In the genomic region with DNA sequence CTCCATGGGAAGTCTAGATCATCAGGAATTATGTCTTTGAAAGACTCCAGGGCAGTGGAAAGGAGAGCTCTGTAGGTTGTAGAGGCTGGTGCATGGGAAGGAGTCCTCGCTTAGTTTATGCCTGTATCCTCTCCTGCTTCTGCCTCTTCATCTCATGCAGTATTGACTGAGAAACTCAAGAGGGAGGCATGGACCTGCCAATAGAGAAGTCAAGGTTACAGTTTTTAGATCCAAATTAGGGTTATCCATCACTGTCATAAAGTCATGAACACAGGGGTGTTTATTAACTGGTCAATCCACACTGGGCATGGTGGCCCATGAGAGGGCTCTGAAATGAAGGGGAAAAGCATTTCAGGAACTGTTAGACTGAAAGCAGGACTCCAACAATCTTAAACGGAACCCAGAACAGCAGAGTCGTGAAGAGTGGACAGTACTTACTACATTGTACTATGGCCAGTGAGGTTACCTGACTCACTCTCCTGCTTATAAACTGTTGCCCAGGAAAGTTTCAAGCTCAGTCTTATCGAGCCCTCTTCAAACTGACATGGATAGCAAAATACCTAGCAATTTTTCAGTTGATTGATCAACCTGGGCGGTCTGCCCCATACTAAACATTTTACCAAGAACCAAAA, we compare ENCODE assay signal across 9 cellular contexts. TPM values are rescaled to one million over a fixed set of nuclear protein-coding genes. Genes with fewer than 3 reads are reported as not detected.
A peak's percentile ranks its signal among the peaks of the same experiment; 100 is the strongest.
DNase-seq lines count a peak whose midpoint lies in the region; ATAC-seq and TF ChIP-seq lines count a peak whose summit lies in the region.
"Had no signal": no experiment of that assay in that cellular context is flagged by ENCODE, and none has a peak within 500 bp of the region (broad histone marks: within the 10 kb centered on the region; RNA-seq: fewer than 3 reads in every experiment).

No MANE protein-coding gene starts in this region.

- no peak overlapping the region for H3K27ac ChIP-seq in left ventricle myocardium inferior (replicated peaks)
- H3K27ac ChIP-seq in right cardiac atrium (ENCODE audit: low read length) = no peak overlapping the region
- no peak overlapping the region for H3K27ac ChIP-seq in SK-N-SH (ENCODE audit: low read depth in 2 of 2, low read length in 1 of 2)

- POLR2A ChIA-PET in SK-N-SH (lab: Yijun Ruan, JAX) = no interaction called here

- 88% methylated on average over 5 of the region's 5 CpGs for WGBS in right cardiac atrium
- WGBS in SK-N-SH (ENCODE audit: low lambda C conversion rate) = 88% methylated on average over 4 of the region's 5 CpGs

- no peak overlapping the region for H3K4me3 ChIP-seq in left ventricle myocardium inferior
- no peak overlapping the region for H3K4me3 ChIP-seq in right cardiac atrium (ENCODE audit: low read length)
- H3K4me3 ChIP-seq in SK-N-SH (ENCODE audit: low read depth in 2 of 2, low read length in 1 of 2) = no peak overlapping the region
- no peak overlapping the region for H3K4me3 ChIP-seq in MG63

- no peak overlapping the region for H3K4me2 ChIP-seq in SK-N-SH

- TF ChIP-seq RAD21 in SK-N-SH (IDR thresholded peaks at IDR 0.05; ENCODE audit: low read length) = peak; percentile 40; the same call in 1 of the 2 replicates

- no peaks in the 10 kb centered on the region for H3K79me2 ChIP-seq in SK-N-SH (ENCODE audit: insufficient read depth)

- DNase-seq in left ventricle myocardium inferior (no peak), right cardiac atrium (no peak), SK-N-SH (no peak), MG63 (no peak), cerebellum (ENCODE audit: low spot score) (no peak)
- no peak for DNase-seq in stimulated activated CD4-positive, alpha-beta T cell treated with anti-CD3 and anti-CD28 coated beads, Interleukin-4, amount 100 ng/mL, for 1 hour
- no peak for DNase-seq in stimulated activated CD4-positive, alpha-beta T cell treated with anti-CD3 and anti-CD28 coated beads, Interleukin-2, amount 100 ng/mL, for 24 hours
- DNase-seq: stimulated activated CD8-positive, alpha-beta memory T cell treated with anti-CD3 and anti-CD28 coated beads, Interleukin-4, amount 100 ng/mL, for 48 hours had no signal

- intact Hi-C loops in left ventricle myocardium inferior (cut with micrococcal nuclease) (no loop called here), right cardiac atrium (cut with DNase I) (no loop called here)

- H3K36me3 ChIP-seq in left ventricle myocardium inferior = no peaks in the 10 kb centered on the region
- H3K36me3 ChIP-seq in SK-N-SH (replicated peaks in 1 of 2; ENCODE audit: control insufficient read depth in 1 of 2, insufficient read depth in 2 of 2, low read length in 1 of 2) = no peaks in the 10 kb centered on the region
- no peaks in the 10 kb centered on the region for H3K36me3 ChIP-seq in MG63

- no peaks in the 10 kb centered on the region for H3K9me2 ChIP-seq in SK-N-SH

- H3K4me1 ChIP-seq in left ventricle myocardium inferior (no peaks in the 10 kb centered on the region), right cardiac atrium (ENCODE audit: control insufficient read depth, insufficient read depth, low read length) (no peaks in the 10 kb centered on the region), SK-N-SH (ENCODE audit: control insufficient read depth in 1 of 2, insufficient read depth in 2 of 2, low read depth in 1 of 2, low read length in 1 of 2) (no peaks in the 10 kb centered on the region)

- CTCF ChIA-PET in SK-N-SH (lab: Yijun Ruan, JAX) = interaction anchor here (1.1 to 1.6 kb wide), 4 partner anchors 11 to 291 kb away, joined by 3 to 5 read pairs (median 4); no protein-coding TSS in a partner anchor

- H3F3A ChIP-seq in SK-N-SH (replicated peaks; ENCODE audit: insufficient read depth) = no peaks in the 10 kb centered on the region

- TF ChIP-seq CTCF in left ventricle myocardium inferior (IDR thresholded peaks at IDR 0.05; ENCODE audit: borderline replicate concordance) (peak; percentile 54), SK-N-SH (IDR thresholded peaks at IDR 0.05) (no peak)

- H3K27me3 ChIP-seq in left ventricle myocardium inferior (ENCODE audit: low read depth) (no peaks in the 10 kb centered on the region), right cardiac atrium (ENCODE audit: control insufficient read depth, insufficient read depth) (no peaks in the 10 kb centered on the region), SK-N-SH (ENCODE audit: insufficient read depth) (no peaks in the 10 kb centered on the region), MG63 (no peaks in the 10 kb centered on the region)

- no peak overlapping the region for H2AFZ ChIP-seq in SK-N-SH (ENCODE audit: low read depth)

- ATAC-seq in right cardiac atrium = no peak
- ATAC-seq in HG02884 (IDR thresholded peaks at IDR 0.05; ENCODE audit: unreplicated experiment) = peak; percentile 64

- H4K20me1 ChIP-seq in SK-N-SH (ENCODE audit: insufficient read depth) = no peaks in the 10 kb centered on the region

- H3K9me3 ChIP-seq in left ventricle myocardium inferior (replicated peaks) = peaks cover 19% of the 10 kb centered on the region
- no peaks in the 10 kb centered on the region for H3K9me3 ChIP-seq in right cardiac atrium (ENCODE audit: control insufficient read depth, low read length)
- H3K9me3 ChIP-seq in SK-N-SH = no peaks in the 10 kb centered on the region; the same call in 1 of the 2 replicates
- no peaks in the 10 kb centered on the region for H3K9me3 ChIP-seq in MG63

- H3K9ac ChIP-seq in SK-N-SH = no peak overlapping the region

- no peak for TF ChIP-seq EP300 in SK-N-SH (IDR thresholded peaks at IDR 0.05; ENCODE audit: borderline replicate concordance in 1 of 2, low read depth in 1 of 2, low read length in 1 of 2)

TF ChIP-seq in SK-N-SH, 30 proteins besides CTCF, POLR2A, EP300 and RAD21 (continues in another document):
- TF ChIP-seq SIN3A (IDR thresholded peaks at IDR 0.05; ENCODE audit: borderline replicate concordance, low read depth, low read length) (no peak), GATA2 (CRISPR knock-in tag; IDR thresholded peaks at IDR 0.05) (no peak), TEAD4 (IDR thresholded peaks at IDR 0.05; ENCODE audit: borderline replicate concordance, insufficient read depth) (no peak), MEF2A (IDR thresholded peaks at IDR 0.05; ENCODE audit: borderline replicate concordance, low read depth) (no peak), FOXM1 (IDR thresholded peaks at IDR 0.05; ENCODE audit: low read depth) (no peak), ELF1 (IDR thresholded peaks at IDR 0.05) (no peak)
- TF ChIP-seq, protein P1, sequence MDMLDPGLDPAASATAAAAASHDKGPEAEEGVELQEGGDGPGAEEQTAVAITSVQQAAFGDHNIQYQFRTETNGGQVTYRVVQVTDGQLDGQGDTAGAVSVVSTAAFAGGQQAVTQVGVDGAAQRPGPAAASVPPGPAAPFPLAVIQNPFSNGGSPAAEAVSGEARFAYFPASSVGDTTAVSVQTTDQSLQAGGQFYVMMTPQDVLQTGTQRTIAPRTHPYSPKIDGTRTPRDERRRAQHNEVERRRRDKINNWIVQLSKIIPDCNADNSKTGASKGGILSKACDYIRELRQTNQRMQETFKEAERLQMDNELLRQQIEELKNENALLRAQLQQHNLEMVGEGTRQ (IDR thresholded peaks at IDR 0.05; ENCODE audit: borderline replicate concordance, low read depth, low read length) = no peak
- TF ChIP-seq, protein P2, sequence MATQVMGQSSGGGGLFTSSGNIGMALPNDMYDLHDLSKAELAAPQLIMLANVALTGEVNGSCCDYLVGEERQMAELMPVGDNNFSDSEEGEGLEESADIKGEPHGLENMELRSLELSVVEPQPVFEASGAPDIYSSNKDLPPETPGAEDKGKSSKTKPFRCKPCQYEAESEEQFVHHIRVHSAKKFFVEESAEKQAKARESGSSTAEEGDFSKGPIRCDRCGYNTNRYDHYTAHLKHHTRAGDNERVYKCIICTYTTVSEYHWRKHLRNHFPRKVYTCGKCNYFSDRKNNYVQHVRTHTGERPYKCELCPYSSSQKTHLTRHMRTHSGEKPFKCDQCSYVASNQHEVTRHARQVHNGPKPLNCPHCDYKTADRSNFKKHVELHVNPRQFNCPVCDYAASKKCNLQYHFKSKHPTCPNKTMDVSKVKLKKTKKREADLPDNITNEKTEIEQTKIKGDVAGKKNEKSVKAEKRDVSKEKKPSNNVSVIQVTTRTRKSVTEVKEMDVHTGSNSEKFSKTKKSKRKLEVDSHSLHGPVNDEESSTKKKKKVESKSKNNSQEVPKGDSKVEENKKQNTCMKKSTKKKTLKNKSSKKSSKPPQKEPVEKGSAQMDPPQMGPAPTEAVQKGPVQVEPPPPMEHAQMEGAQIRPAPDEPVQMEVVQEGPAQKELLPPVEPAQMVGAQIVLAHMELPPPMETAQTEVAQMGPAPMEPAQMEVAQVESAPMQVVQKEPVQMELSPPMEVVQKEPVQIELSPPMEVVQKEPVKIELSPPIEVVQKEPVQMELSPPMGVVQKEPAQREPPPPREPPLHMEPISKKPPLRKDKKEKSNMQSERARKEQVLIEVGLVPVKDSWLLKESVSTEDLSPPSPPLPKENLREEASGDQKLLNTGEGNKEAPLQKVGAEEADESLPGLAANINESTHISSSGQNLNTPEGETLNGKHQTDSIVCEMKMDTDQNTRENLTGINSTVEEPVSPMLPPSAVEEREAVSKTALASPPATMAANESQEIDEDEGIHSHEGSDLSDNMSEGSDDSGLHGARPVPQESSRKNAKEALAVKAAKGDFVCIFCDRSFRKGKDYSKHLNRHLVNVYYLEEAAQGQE (IDR thresholded peaks at IDR 0.05; ENCODE audit: low read depth, low read length) = no peak

RNA-seq across cellular contexts. Expression of a gene that starts 30.1 kb away (rescaled TPM):
- total RNA-seq in left ventricle myocardium inferior (29.5 TPM), right cardiac atrium (10 to 100 TPM; 40.0 to 48.8 (median 43.5) TPM), cerebellum (48.2 TPM)
- polyA plus RNA-seq in right cardiac atrium (54.2 TPM), SK-N-SH (2012; rRNA removed) (54.0 and 88.7 TPM in 2 replicates)
- 69.0 and 72.0 TPM in 2 replicates for polyA plus RNA-seq in SK-N-SH (2012; cell fraction: cytosol; rRNA removed)
- polyA plus RNA-seq in SK-N-SH (2012; cell fraction: nucleus; rRNA removed) = 49.4 and 61.8 TPM in 2 replicates
- total RNA-seq in MG63 (2014; rRNA removed; shearing (Covaris generic); ENCODE audit: low replicate concordance) = 31.8 and 33.8 TPM in 2 replicates

RNA-seq across cellular contexts. Expression of a gene that starts 53.7 kb away (rescaled TPM):
- total RNA-seq in left ventricle myocardium inferior = 98.8 TPM
- total RNA-seq in right cardiac atrium = 10 to 100 TPM; 73.0 to 88.2 (median 80.8) TPM
- 37.8 TPM for polyA plus RNA-seq in right cardiac atrium
- 11.6 and 12.3 TPM in 2 replicates for polyA plus RNA-seq in SK-N-SH (2012; rRNA removed)
- 16.9 and 20.3 TPM in 2 replicates for polyA plus RNA-seq in SK-N-SH (2012; cell fraction: cytosol; rRNA removed)
- 12.0 and 30.7 TPM in 2 replicates for polyA plus RNA-seq in SK-N-SH (2012; cell fraction: nucleus; rRNA removed)
- total RNA-seq in MG63 (2014; rRNA removed; shearing (Covaris generic); ENCODE audit: low replicate concordance) = 16.0 and 32.5 TPM in 2 replicates
- 68.1 TPM for total RNA-seq in cerebellum
